Comparison of ENCODE assay signal across 24 cellular contexts in the genomic region with DNA sequence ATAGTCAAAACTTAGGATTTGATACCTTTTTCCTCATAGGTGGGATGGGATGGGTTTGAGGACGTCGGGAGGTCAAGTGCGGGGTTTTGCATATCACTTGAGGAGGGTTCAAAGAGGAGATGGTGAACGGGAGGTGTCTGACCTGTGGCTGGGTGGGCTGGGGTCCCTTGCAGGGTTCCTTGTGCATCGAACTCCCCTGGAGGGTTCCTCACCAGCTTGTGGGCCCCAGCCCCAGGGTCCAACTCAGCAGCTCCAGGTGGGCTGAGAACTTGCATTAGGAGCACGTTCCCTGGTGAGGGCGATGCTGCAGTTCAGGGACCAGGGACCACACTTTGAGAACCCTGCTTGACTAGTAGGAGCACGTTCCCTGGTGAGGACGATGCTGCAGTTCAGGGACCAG.
"Had no signal": no experiment of that assay in that cellular context is flagged by ENCODE, and none has a peak within 500 bp of the region (broad histone marks: within the 10 kb centered on the region; RNA-seq: fewer than 3 reads in every experiment).

No MANE protein-coding gene starts in this region.

- DNase-seq: activated CD4-positive, alpha-beta T cell treated with anti-CD3 and anti-CD28 coated beads, Interleukin-2, amount 50 U/mL, for 1 hour; activated CD4-positive, CD25-positive, alpha-beta regulatory T cell treated with anti-CD3 and anti-CD28 coated beads, Interleukin-2, amount 50 U/mL, for 72 hours; activated CD8-positive, alpha-beta memory T cell treated with anti-CD3 and anti-CD28 coated beads for 24 hours; activated CD8-positive, alpha-beta memory T cell treated with anti-CD3 and anti-CD28 coated beads, Interleukin-2, amount 50 U/mL, for 48 hours; activated gamma-delta T cell treated with Interleukin-2 at 50 U/mL for 16 hours; brain microvascular endothelial cell; effector CD4-positive, alpha-beta T cell; gastrocnemius medialis; heart right ventricle; kidney glomerular epithelial cell; naive B cell; occipital lobe; stimulated activated CD4-positive, alpha-beta T cell treated with anti-CD3 and anti-CD28 coated beads, Interleukin-15, amount 100 ng/mL, for 24 hours; stimulated activated CD4-positive, alpha-beta T cell treated with anti-CD3 and anti-CD28 coated beads, Interleukin-2, amount 100 ng/mL, for 48 hours; T-helper 1 cell; transverse colon had no signal

- H3K4me3 Mint-ChIP-seq: activated naive CD8-positive, alpha-beta T cell; central memory CD8-positive, alpha-beta T cell; memory B cell; stimulated activated naive CD8-positive, alpha-beta T cell treated with anti-CD3 and anti-CD28 coated beads, Interleukin-15, Interleukin-2, amounts not matched to agents 100 ng/mL and 50 ng/mL, for 24 hours had no signal

- H3K27ac ChIP-seq: brain microvascular endothelial cell, gastrocnemius medialis, skin epidermis, transverse colon had no signal

- ATAC-seq: gastrocnemius medialis, heart right ventricle, left ventricle myocardium superior, mucosa of descending colon had no signal

- H3K9me3 Mint-ChIP-seq: stimulated activated naive CD8-positive, alpha-beta T cell treated with anti-CD3 and anti-CD28 coated beads, Interleukin-15, Interleukin-2, amounts not matched to agents 100 ng/mL and 50 ng/mL, for 24 hours had no signal

- H3K27me3 Mint-ChIP-seq: activated naive CD8-positive, alpha-beta T cell; central memory CD8-positive, alpha-beta T cell; memory B cell; naive B cell; stimulated activated naive CD8-positive, alpha-beta T cell treated with anti-CD3 and anti-CD28 coated beads, Interleukin-15, Interleukin-2, amounts not matched to agents 100 ng/mL and 50 ng/mL, for 24 hours had no signal

- H3K27ac Mint-ChIP-seq: activated naive CD8-positive, alpha-beta T cell; memory B cell; progenitor cell of endocrine pancreas; stimulated activated naive CD8-positive, alpha-beta T cell treated with anti-CD3 and anti-CD28 coated beads, Interleukin-15, Interleukin-2, amounts not matched to agents 100 ng/mL and 50 ng/mL, for 24 hours had no signal

- H3K4me1 ChIP-seq: gastrocnemius medialis, transverse colon had no signal

- H3K9me3 ChIP-seq: gastrocnemius medialis, mucosa of descending colon, transverse colon had no signal

- H3K4me3 ChIP-seq: gastrocnemius medialis, heart right ventricle, mucosa of descending colon, skin epidermis, transverse colon had no signal

- H3K36me3 ChIP-seq: brain microvascular endothelial cell, gastrocnemius medialis, transverse colon had no signal
